8 cellular contexts compared by ENCODE assay signal in the genomic region with DNA sequence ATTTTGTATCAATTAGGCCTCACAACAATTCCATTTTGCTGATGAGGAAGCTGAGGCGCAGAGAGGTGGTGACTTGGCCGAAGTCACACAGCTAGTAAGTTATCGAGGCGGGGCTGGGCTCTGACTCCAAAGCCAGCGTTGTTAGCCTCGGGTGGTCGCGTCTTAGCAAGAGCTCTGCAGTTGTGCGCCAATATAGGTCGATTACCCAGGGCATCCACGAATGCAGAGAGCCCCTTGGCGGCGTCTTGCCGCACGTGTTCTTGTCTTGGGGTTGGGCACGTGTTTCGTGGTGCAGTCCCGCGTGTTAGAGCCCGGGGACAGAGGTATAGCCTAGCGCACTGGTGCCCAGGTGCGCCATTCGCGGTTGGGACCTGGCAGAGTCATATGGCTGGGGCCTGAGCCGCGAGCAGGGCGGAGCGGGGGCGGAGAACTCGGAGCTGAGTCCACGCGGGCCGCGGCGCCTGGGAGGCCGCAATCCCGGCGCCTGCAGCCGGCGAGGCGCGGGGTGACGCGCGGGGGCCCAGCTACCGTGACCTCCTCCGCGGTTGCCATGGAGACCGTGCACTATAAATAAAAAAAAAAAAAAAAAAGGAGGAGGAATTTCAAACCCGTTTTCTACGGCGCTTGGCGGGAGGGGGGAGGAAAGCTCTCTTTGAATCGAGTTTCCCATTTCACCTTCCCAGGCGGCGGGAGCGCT.
DNase-seq lines count a peak whose midpoint lies in the region; ATAC-seq and TF ChIP-seq lines count a peak whose summit lies in the region.

No MANE protein-coding gene starts in this region.

- H3K27me3 ChIP-seq in layer of hippocampus (ENCODE audit: control insufficient read depth, insufficient read depth, low read length), result no peaks in the 10 kb centered on the region

- no peak for TF ChIP-seq CTCF in WI38 (IDR thresholded peaks at IDR 0.05; ENCODE audit: low read depth, low read length)

- peak; percentile 66 for DNase-seq in ELR (ENCODE audit: low read depth)
- peak; percentile 88 for DNase-seq in cerebellar cortex (ENCODE audit: low spot score)
- DNase-seq in stimulated activated CD4-positive, alpha-beta T cell treated with anti-CD3 and anti-CD28 coated beads, Interleukin-4, amount 100 ng/mL, for 4 hours, result peak; percentile 35 to 54
- DNase-seq in HPDE6-E6E7 (ENCODE audit: extremely low spot score), result no peak

- ATAC-seq in GM19467 (IDR thresholded peaks at IDR 0.05; ENCODE audit: unreplicated experiment), result no peak

- no peak for TF ChIP-seq EP300 in Ishikawa (IDR thresholded peaks at IDR 0.05; ENCODE audit: borderline replicate concordance)

- peak overlapping the region; percentile 63 for H3K4me3 ChIP-seq in WI38 (ENCODE audit: low read depth, low read length)

- peak overlapping the region; percentile 89 for H3K27ac ChIP-seq in layer of hippocampus (ENCODE audit: low read depth, low read length)

- TF ChIP-seq RAD21 in Ishikawa (IDR thresholded peaks at IDR 0.05; ENCODE audit: low read depth), result no peak

TF ChIP-seq in Ishikawa, 13 proteins besides CTCF, POLR2A, EP300 and RAD21:
- TF ChIP-seq TCF12 (IDR thresholded peaks at IDR 0.05; ENCODE audit: low read depth) (no peak), YY1 (IDR thresholded peaks at IDR 0.05; ENCODE audit: low read depth) (peak; percentile 28; the same call in 1 of the 2 replicates), CREB1 (IDR thresholded peaks at IDR 0.05; ENCODE audit: low read depth) (no peak), EGR1 (IDR thresholded peaks at IDR 0.05) (peak; percentile 85), NFIC (IDR thresholded peaks at IDR 0.05) (no peak; the same call in 1 of the 2 replicates), TEAD4 (IDR thresholded peaks at IDR 0.05) (no peak; the same call in 1 of the 2 replicates)
- TF ChIP-seq, protein P1, sequence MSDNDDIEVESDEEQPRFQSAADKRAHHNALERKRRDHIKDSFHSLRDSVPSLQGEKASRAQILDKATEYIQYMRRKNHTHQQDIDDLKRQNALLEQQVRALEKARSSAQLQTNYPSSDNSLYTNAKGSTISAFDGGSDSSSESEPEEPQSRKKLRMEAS (IDR thresholded peaks at IDR 0.05), result peak; percentile 93
- TF ChIP-seq, protein P2, sequence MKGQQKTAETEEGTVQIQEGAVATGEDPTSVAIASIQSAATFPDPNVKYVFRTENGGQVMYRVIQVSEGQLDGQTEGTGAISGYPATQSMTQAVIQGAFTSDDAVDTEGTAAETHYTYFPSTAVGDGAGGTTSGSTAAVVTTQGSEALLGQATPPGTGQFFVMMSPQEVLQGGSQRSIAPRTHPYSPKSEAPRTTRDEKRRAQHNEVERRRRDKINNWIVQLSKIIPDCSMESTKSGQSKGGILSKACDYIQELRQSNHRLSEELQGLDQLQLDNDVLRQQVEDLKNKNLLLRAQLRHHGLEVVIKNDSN (IDR thresholded peaks at IDR 0.05), result peak; percentile 50
